8 cellular contexts compared by ENCODE assay signal in the genomic region with DNA sequence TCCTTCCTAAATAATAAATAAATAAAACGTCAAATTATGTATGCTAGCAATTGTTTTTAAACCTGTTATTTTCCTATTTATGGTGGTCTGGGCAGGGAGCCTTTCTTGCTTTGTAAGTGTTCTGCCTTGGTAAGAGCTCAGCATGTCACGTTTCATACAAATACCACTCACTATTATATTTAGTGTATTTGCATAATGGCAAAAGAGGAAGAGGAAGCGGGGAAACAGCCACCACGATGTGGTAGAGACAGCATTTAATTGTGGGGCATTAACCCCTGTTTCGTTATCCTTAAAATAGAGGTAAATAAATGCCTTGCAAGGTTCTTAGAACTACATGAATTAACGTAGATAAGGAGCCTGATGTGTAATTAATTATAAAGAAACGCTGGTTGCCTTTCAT. TPM values are rescaled to one million over a fixed set of nuclear protein-coding genes. Genes with fewer than 3 reads are reported as not detected.
DNase-seq lines count a peak whose midpoint lies in the region; ATAC-seq and TF ChIP-seq lines count a peak whose summit lies in the region.

No MANE protein-coding gene starts in this region.

- H3K36me3 ChIP-seq in MM.1S (replicated peaks; ENCODE audit: insufficient read depth, low read length) = no peaks in the 10 kb centered on the region

- H4K20me1 ChIP-seq in MM.1S (ENCODE audit: insufficient read depth, low read length) = no peaks in the 10 kb centered on the region

- DNase-seq in GM13976 (ENCODE audit: low spot score) (peak; percentile 55), SK-N-DZ (ENCODE audit: low spot score) (no peak), AG20443 (ENCODE audit: low spot score) (no peak), Right ventricle myocardium superior (no peak), MM.1S (no peak)
- peak; percentile 33 for DNase-seq in central memory CD4-positive, alpha-beta T cell

- H3K27ac ChIP-seq in MM.1S (ENCODE audit: low read length) = no peak overlapping the region

- H3K9me2 ChIP-seq in MM.1S (replicated peaks; ENCODE audit: insufficient read depth, low read length) = no peaks in the 10 kb centered on the region

- H3F3A ChIP-seq in MM.1S (ENCODE audit: insufficient read depth, low read length) = peaks cover 6% of the 10 kb centered on the region; the same call in 1 of the 2 replicates

- peak; percentile 45 for ATAC-seq in GM21423 (IDR thresholded peaks at IDR 0.05; ENCODE audit: unreplicated experiment)
- peak; percentile 34 for ATAC-seq in HG03575 (IDR thresholded peaks at IDR 0.05; ENCODE audit: extremely low read depth, insufficient number of reproducible peaks, low FRiP score, unreplicated experiment)
- ATAC-seq in Right ventricle myocardium superior (ENCODE audit: poor library complexity) = no peak

- no peak overlapping the region for H3K9ac ChIP-seq in MM.1S (ENCODE audit: low read length)

- H3K27me3 ChIP-seq in MM.1S (replicated peaks; ENCODE audit: insufficient read depth, low read length) = no peaks in the 10 kb centered on the region

- peaks cover 7% of the 10 kb centered on the region; the same call in 1 of the 2 replicates for H3K4me1 ChIP-seq in MM.1S (ENCODE audit: low read length)

- no peak overlapping the region for H3K4me3 ChIP-seq in MM.1S (ENCODE audit: low read length)

- H3K79me2 ChIP-seq in MM.1S (ENCODE audit: low read length) = peaks cover 20% of the 10 kb centered on the region

- intact Hi-C loops in Right ventricle myocardium superior (cut with DNase I) = no loop called here

- H2AFZ ChIP-seq in MM.1S (ENCODE audit: low read length) = no peak overlapping the region

- H3K9me3 ChIP-seq in MM.1S (replicated peaks; ENCODE audit: insufficient read depth, low read length) = no peaks in the 10 kb centered on the region

- H3K4me2 ChIP-seq in MM.1S (ENCODE audit: low read depth, low read length) = no peak overlapping the region

- no peak for TF ChIP-seq CTCF in GM13976 (IDR thresholded peaks at IDR 0.05; ENCODE audit: borderline replicate concordance, control extremely low read depth, extremely low read depth, insufficient read depth, missing control alignments)
- TF ChIP-seq CTCF in MM.1S (IDR thresholded peaks at IDR 0.05; ENCODE audit: low read length) = no peak

- in situ Hi-C loops in GM13976 (cut with MboI; ENCODE audit: low sequenced_read_pairs, unreplicated experiment) = no loop called here

RNA-seq across cellular contexts. Expression of a gene that starts 2.0 kb away (rescaled TPM):
- polyA plus RNA-seq in SK-N-DZ (2014; cell fraction: cytosol; rRNA removed) = 51.9 and 55.9 TPM in 2 replicates
- 24.0 and 26.2 TPM in 2 replicates for polyA plus RNA-seq in SK-N-DZ (2014; cell fraction: nucleus; rRNA removed)
- total RNA-seq in Right ventricle myocardium superior = 6.6 TPM

RNA-seq across cellular contexts. Expression of a gene that starts 42.5 kb away (rescaled TPM):
- 36.7 and 38.4 TPM in 2 replicates for polyA plus RNA-seq in SK-N-DZ (2014; cell fraction: cytosol; rRNA removed)
- polyA plus RNA-seq in SK-N-DZ (2014; cell fraction: nucleus; rRNA removed) = 34.3 and 46.3 TPM in 2 replicates
- 31.0 TPM for total RNA-seq in Right ventricle myocardium superior

Comparison
In these comparisons a context has a peak if more than half of its experiments do, and no peak if none do; other contexts are left out.
1. DNase-seq: peak in GM13976 (single experiment) and central memory CD4-positive, alpha-beta T cell (single experiment); none in SK-N-DZ (single experiment), AG20443 (single experiment), Right ventricle myocardium superior (single experiment) and MM.1S (single experiment).